ENCODE assay signal across 15 cellular contexts in the genomic region with DNA sequence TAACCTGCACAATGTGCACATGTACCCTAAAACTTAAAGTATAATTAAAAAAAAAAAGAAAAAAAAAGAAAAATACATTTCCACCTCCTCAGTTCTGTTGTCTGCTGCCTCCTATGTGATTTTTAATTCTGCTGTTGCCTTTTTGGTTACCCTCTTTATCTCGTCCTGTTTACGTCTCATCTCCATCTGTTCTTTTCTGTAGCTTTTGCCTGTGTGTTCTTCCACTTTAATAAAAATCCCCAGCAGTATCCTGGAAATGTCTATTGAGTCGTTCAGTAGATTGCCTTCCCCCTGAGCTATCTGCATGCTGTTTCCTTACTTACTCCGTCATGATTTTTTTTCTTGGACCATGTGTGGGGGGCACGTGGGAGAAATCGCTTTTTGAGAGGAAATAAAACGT.
DNase-seq lines count a peak whose midpoint lies in the region; ATAC-seq and TF ChIP-seq lines count a peak whose summit lies in the region.
"Had no signal": no experiment of that assay in that cellular context is flagged by ENCODE, and none has a peak within 500 bp of the region (broad histone marks: within the 10 kb centered on the region; RNA-seq: fewer than 3 reads in every experiment).

No MANE protein-coding gene starts in this region.

- DNase-seq in G401 (ENCODE audit: low spot score) (peak; percentile 78), WTC11 (ENCODE audit: low spot score) (no peak), cerebellum (ENCODE audit: low spot score) (peak; percentile 31), NCI-H526 (lab: John Stamatoyannopoulos, UW) (no peak)
- DNase-seq in stimulated activated CD8-positive, alpha-beta memory T cell treated with anti-CD3 and anti-CD28 coated beads, Interleukin-4, amount 100 ng/mL, for 48 hours = no peak
- DNase-seq: Caco-2; CD4-positive, CD25-positive, alpha-beta regulatory T cell; CD8-positive, alpha-beta T cell; DMS153; DND-41; GDM1; H7; HCEC 1CT had no signal

- H3K4me1 Mint-ChIP-seq in WTC11 = peaks cover 32% of the 10 kb centered on the region
- H3K4me1 Mint-ChIP-seq: B cell; CD4-positive, CD25-positive, alpha-beta regulatory T cell had no signal

- 0 out of 2 replicates have a peak overlapping the region, but pooled peaks have one; percentile 7 for H3K27ac Mint-ChIP-seq in WTC11
- H3K27ac Mint-ChIP-seq: B cell; CD4-positive, CD25-positive, alpha-beta regulatory T cell; CD8-positive, alpha-beta T cell had no signal

- POLR2A ChIA-PET in WTC11 (lab: Charles Lee) = no interaction called here

- in situ Hi-C loops in G401 (cut with HindIII; ENCODE audit: low sequenced_read_pairs) = no loop called here

- ATAC-seq in WTC11 = no peak
- ATAC-seq in GM21528 (IDR thresholded peaks at IDR 0.05; ENCODE audit: low FRiP score, unreplicated experiment) = no peak
- ATAC-seq: CD8-positive, alpha-beta T cell had no signal

- CTCF ChIA-PET in WTC11 (lab: Charles Lee) = interaction anchor here (1.5 kb wide), 1 partner anchor 116 kb away, joined by 4 read pairs; no protein-coding TSS in a partner anchor

- no peak for TF ChIP-seq CTCF in WTC11 (IDR thresholded peaks at IDR 0.05)

- peaks cover 2% of the 10 kb centered on the region for H3K9me3 Mint-ChIP-seq in WTC11
- H3K9me3 Mint-ChIP-seq: CD8-positive, alpha-beta T cell had no signal

- H3K27me3 Mint-ChIP-seq in WTC11 (ENCODE audit: low read depth) = no peaks in the 10 kb centered on the region
- H3K27me3 Mint-ChIP-seq: CD4-positive, CD25-positive, alpha-beta regulatory T cell had no signal

- peaks cover 10% of the 10 kb centered on the region for H3K36me3 Mint-ChIP-seq in WTC11
- H3K36me3 Mint-ChIP-seq: CD4-positive, CD25-positive, alpha-beta regulatory T cell; CD8-positive, alpha-beta T cell had no signal

- H3K4me3 Mint-ChIP-seq in WTC11 = no peak overlapping the region
- H3K4me3 Mint-ChIP-seq: B cell; CD4-positive, CD25-positive, alpha-beta regulatory T cell; CD8-positive, alpha-beta T cell had no signal

TF ChIP-seq in WTC11, 78 proteins besides CTCF, POLR2A, EP300 and RAD21:
- TF ChIP-seq ZNF138 (CRISPR knock-in tag; conservative IDR thresholded peaks at IDR 0.05) (no peak), IRF2 (CRISPR knock-in tag; IDR thresholded peaks at IDR 0.05; ENCODE audit: borderline replicate concordance, low read depth) (no peak), PRDM15 (CRISPR knock-in tag; IDR thresholded peaks at IDR 0.05) (no peak), EMX1 (CRISPR knock-in tag; IDR thresholded peaks at IDR 0.05) (no peak), MYBL2 (CRISPR knock-in tag; IDR thresholded peaks at IDR 0.05) (no peak), TEAD4 (CRISPR knock-in tag; IDR thresholded peaks at IDR 0.05) (no peak), USF2 (CRISPR knock-in tag; IDR thresholded peaks at IDR 0.05) (no peak), HMGXB4 (CRISPR knock-in tag; IDR thresholded peaks at IDR 0.05) (no peak), NFATC4 (CRISPR knock-in tag; IDR thresholded peaks at IDR 0.05) (no peak), RELA (CRISPR knock-in tag; IDR thresholded peaks at IDR 0.05; ENCODE audit: borderline replicate concordance) (no peak), FOXK1 (CRISPR knock-in tag; IDR thresholded peaks at IDR 0.05) (no peak), ZNF423 (CRISPR knock-in tag; IDR thresholded peaks at IDR 0.05) (no peak), ETV6 (CRISPR knock-in tag; IDR thresholded peaks at IDR 0.05) (no peak)
- TF ChIP-seq, protein P1, sequence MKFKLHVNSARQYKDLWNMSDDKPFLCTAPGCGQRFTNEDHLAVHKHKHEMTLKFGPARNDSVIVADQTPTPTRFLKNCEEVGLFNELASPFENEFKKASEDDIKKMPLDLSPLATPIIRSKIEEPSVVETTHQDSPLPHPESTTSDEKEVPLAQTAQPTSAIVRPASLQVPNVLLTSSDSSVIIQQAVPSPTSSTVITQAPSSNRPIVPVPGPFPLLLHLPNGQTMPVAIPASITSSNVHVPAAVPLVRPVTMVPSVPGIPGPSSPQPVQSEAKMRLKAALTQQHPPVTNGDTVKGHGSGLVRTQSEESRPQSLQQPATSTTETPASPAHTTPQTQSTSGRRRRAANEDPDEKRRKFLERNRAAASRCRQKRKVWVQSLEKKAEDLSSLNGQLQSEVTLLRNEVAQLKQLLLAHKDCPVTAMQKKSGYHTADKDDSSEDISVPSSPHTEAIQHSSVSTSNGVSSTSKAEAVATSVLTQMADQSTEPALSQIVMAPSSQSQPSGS (CRISPR knock-in tag; IDR thresholded peaks at IDR 0.05; ENCODE audit: borderline replicate concordance, low read depth) = no peak
TF ChIP-seq in WTC11: peak in this region for 0.

Comparison
In these comparisons a context has a peak if more than half of its experiments do, and no peak if none do; other contexts are left out.
1. DNase-seq: peak in G401 (single experiment) and cerebellum (single experiment); none in WTC11 (single experiment), stimulated activated CD8-positive, alpha-beta memory T cell treated with anti-CD3 and anti-CD28 coated beads, Interleukin-4, amount 100 ng/mL, for 48 hours (single experiment) and NCI-H526 (0 of 2).